Comparison of ENCODE assay signal across 17 cellular contexts in genomic region chr1:52907068-52907811, GRCh38. TPM values are rescaled to one million over a fixed set of nuclear protein-coding genes. Genes with fewer than 3 reads are reported as not detected.
DNase-seq lines count a peak whose midpoint lies in the region; ATAC-seq and TF ChIP-seq lines count a peak whose summit lies in the region.
"Had no signal": no experiment of that assay in that cellular context is flagged by ENCODE, and none has a peak within 500 bp of the region (broad histone marks: within the 10 kb centered on the region; RNA-seq: fewer than 3 reads in every experiment).

No MANE protein-coding gene starts in this region.

- H3K4me3 ChIP-seq in left ventricle myocardium inferior (no peak overlapping the region), fibroblast of villous mesenchyme (ENCODE audit: low read depth, low read length) (no peak overlapping the region), body of pancreas (no peak overlapping the region), SK-N-SH (ENCODE audit: low read depth in 2 of 2, low read length in 1 of 2) (no peak overlapping the region), WERI-Rb-1 (ENCODE audit: low read depth, low read length) (no peak overlapping the region)
- H3K4me3 ChIP-seq: MG63 had no signal

- no peaks in the 10 kb centered on the region for H3K9me2 ChIP-seq in SK-N-SH

- peak overlapping the region; percentile 43 for H3K27ac Mint-ChIP-seq in type B pancreatic cell
- H3K27ac Mint-ChIP-seq: CD4-positive, alpha-beta memory T cell had no signal

- TF ChIP-seq CTCF in left ventricle myocardium inferior (IDR thresholded peaks at IDR 0.05; ENCODE audit: borderline replicate concordance): no peak
- TF ChIP-seq CTCF in RWPE1 (conservative IDR thresholded peaks at IDR 0.05; ENCODE audit: low read depth): no peak
- TF ChIP-seq CTCF in fibroblast of villous mesenchyme (IDR thresholded peaks at IDR 0.05; ENCODE audit: insufficient read depth, low read depth, low read length): no peak
- no peak for TF ChIP-seq CTCF in type B pancreatic cell (conservative IDR thresholded peaks at IDR 0.05)
- no peak for TF ChIP-seq CTCF in body of pancreas (IDR thresholded peaks at IDR 0.05)
- TF ChIP-seq CTCF in SK-N-SH (IDR thresholded peaks at IDR 0.05): no peak
- TF ChIP-seq CTCF in WERI-Rb-1 (IDR thresholded peaks at IDR 0.05; ENCODE audit: low read depth, low read length): no peak

- H3F3A ChIP-seq in SK-N-SH (replicated peaks; ENCODE audit: insufficient read depth): no peaks in the 10 kb centered on the region

- peaks cover 12% of the 10 kb centered on the region for H3K36me3 ChIP-seq in left ventricle myocardium inferior
- no peaks in the 10 kb centered on the region for H3K36me3 ChIP-seq in body of pancreas (replicated peaks in 1 of 2; ENCODE audit: insufficient read depth in 1 of 2, low read depth in 2 of 2)
- H3K36me3 ChIP-seq in SK-N-SH (replicated peaks in 1 of 2; ENCODE audit: control insufficient read depth in 1 of 2, insufficient read depth in 2 of 2, low read length in 1 of 2): no peaks in the 10 kb centered on the region
- no peaks in the 10 kb centered on the region for H3K36me3 ChIP-seq in WERI-Rb-1

- no peak overlapping the region for H3K4me2 ChIP-seq in SK-N-SH
- H3K4me2 ChIP-seq: KMS-11 had no signal

- no peak overlapping the region for H2AFZ ChIP-seq in SK-N-SH (ENCODE audit: low read depth)

- TF ChIP-seq EP300 in SK-N-SH (IDR thresholded peaks at IDR 0.05; ENCODE audit: borderline replicate concordance in 1 of 2, low read depth in 1 of 2, low read length in 1 of 2): no peak

- peaks cover 33% of the 10 kb centered on the region for H3K4me1 ChIP-seq in left ventricle myocardium inferior
- H3K4me1 ChIP-seq in body of pancreas: no peaks in the 10 kb centered on the region
- no peaks in the 10 kb centered on the region; a peak in 1 of 4 replicates for H3K4me1 ChIP-seq in SK-N-SH (ENCODE audit: control insufficient read depth in 1 of 2, insufficient read depth in 2 of 2, low read depth in 1 of 2, low read length in 1 of 2)

- no peak overlapping the region for H3K4me3 Mint-ChIP-seq in type B pancreatic cell

- H3K9ac ChIP-seq in SK-N-SH: no peak overlapping the region
- H3K9ac ChIP-seq: KMS-11 had no signal

- DNase-seq in left ventricle myocardium inferior (no peak), cardiac septum (ENCODE audit: low spot score) (no peak), RWPE1 (ENCODE audit: low spot score) (peak; percentile 41), fibroblast of villous mesenchyme (ENCODE audit: low read depth) (peak; percentile 32), type B pancreatic cell (ENCODE audit: extremely low spot score, unreplicated experiment) (no peak), body of pancreas (no peak), SK-N-SH (no peak), WERI-Rb-1 (no peak)
- DNase-seq: 8988T; CD4-positive, alpha-beta memory T cell; DMS79 treated with DMSO at 0.1 percent for 48 hours; MG63; NCI-H1092 treated with DMSO at 0.1 percent for 48 hours; NCI-H2081 treated with DMSO at 0.1 percent for 48 hours; NCI-H510A treated with DMSO at 0.1 percent for 48 hours; SHP77 treated with DMSO at 0.1 percent for 48 hours had no signal

- H3K79me2 ChIP-seq in SK-N-SH (ENCODE audit: insufficient read depth): no peaks in the 10 kb centered on the region

- no peaks in the 10 kb centered on the region for H3K36me3 Mint-ChIP-seq in type B pancreatic cell

- no peaks in the 10 kb centered on the region for H3K27me3 ChIP-seq in left ventricle myocardium inferior (ENCODE audit: low read depth)
- H3K27me3 ChIP-seq in body of pancreas: no peaks in the 10 kb centered on the region
- H3K27me3 ChIP-seq in SK-N-SH (ENCODE audit: insufficient read depth): no peaks in the 10 kb centered on the region
- no peaks in the 10 kb centered on the region for H3K27me3 ChIP-seq in WERI-Rb-1 (ENCODE audit: insufficient read depth, low read depth, severe bottlenecking)
- H3K27me3 ChIP-seq: MG63 had no signal

- WGBS in body of pancreas, 2 donors: 92 to 93% methylated on average over 9 of the region's 9 CpGs
- 98% methylated on average over 8 of the region's 9 CpGs for WGBS in SK-N-SH (ENCODE audit: low lambda C conversion rate)

- no peaks in the 10 kb centered on the region for H4K20me1 ChIP-seq in SK-N-SH (ENCODE audit: insufficient read depth)

- CTCF ChIA-PET in RWPE1 (lab: Yijun Ruan, JAX) (interaction anchor here (0.7 kb wide), 3 partner anchors 15 to 81 kb away, joined by 3 to 5 read pairs (median 4); partner anchors contain the start of gene ECHDC2), SK-N-SH (lab: Yijun Ruan, JAX) (interaction anchor here (0.8 to 3.1 kb wide), 3 partner anchors 33 to 276 kb away, joined by 3 to 65 read pairs (median 3); no protein-coding TSS in a partner anchor)

- ATAC-seq in body of pancreas: no peak

- TF ChIP-seq POLR2A in body of pancreas (IDR thresholded peaks at IDR 0.05): no peak

- H3K27me3 Mint-ChIP-seq in type B pancreatic cell: no peaks in the 10 kb centered on the region
- H3K27me3 Mint-ChIP-seq: CD4-positive, alpha-beta memory T cell had no signal

- H3K9me3 ChIP-seq in left ventricle myocardium inferior (replicated peaks): no peaks in the 10 kb centered on the region
- H3K9me3 ChIP-seq in body of pancreas: no peaks in the 10 kb centered on the region
- H3K9me3 ChIP-seq in SK-N-SH: no peaks in the 10 kb centered on the region
- no peaks in the 10 kb centered on the region for H3K9me3 ChIP-seq in WERI-Rb-1 (ENCODE audit: severe bottlenecking)
- H3K9me3 ChIP-seq: MG63 had no signal

- H3K27ac ChIP-seq in left ventricle myocardium inferior (replicated peaks): peak overlapping the region; percentile 90
- H3K27ac ChIP-seq in RWPE1: no peak overlapping the region
- H3K27ac ChIP-seq in body of pancreas: no peak overlapping the region
- no peak overlapping the region for H3K27ac ChIP-seq in SK-N-SH (ENCODE audit: low read depth in 2 of 2, low read length in 1 of 2)
- no peak overlapping the region for H3K27ac ChIP-seq in WERI-Rb-1
- H3K27ac ChIP-seq: KMS-11 had no signal

- intact Hi-C loops in left ventricle myocardium inferior (cut with micrococcal nuclease) (no loop called here), cardiac septum (cut with DNase I) (no loop called here), body of pancreas (cut with DNase I) (no loop called here)

- no peaks in the 10 kb centered on the region for H3K9me3 Mint-ChIP-seq in type B pancreatic cell
- H3K9me3 Mint-ChIP-seq: CD4-positive, alpha-beta memory T cell had no signal

- no peak for TF ChIP-seq RAD21 in SK-N-SH (IDR thresholded peaks at IDR 0.05; ENCODE audit: low read length)

- POLR2A ChIA-PET in RWPE1 (lab: Yijun Ruan, JAX; ENCODE audit: low non-redundant PET): no interaction called here
- POLR2A ChIA-PET in SK-N-SH (lab: Yijun Ruan, JAX): no interaction called here

- H3K4me1 Mint-ChIP-seq in type B pancreatic cell (ENCODE audit: unreplicated experiment): no peaks in the 10 kb centered on the region
- H3K4me1 Mint-ChIP-seq: CD4-positive, alpha-beta memory T cell had no signal

TF ChIP-seq in SK-N-SH, 30 proteins besides CTCF, POLR2A, EP300 and RAD21 (continues in another document):
- TF ChIP-seq FOXJ3 (CRISPR knock-in tag; IDR thresholded peaks at IDR 0.05): no peak
- no peak for TF ChIP-seq NRF1 (IDR thresholded peaks at IDR 0.05; ENCODE audit: low read depth, low read length)
- no peak for TF ChIP-seq MXI1 (IDR thresholded peaks at IDR 0.05; ENCODE audit: low read depth, low read length)
- TF ChIP-seq USF2 (IDR thresholded peaks at IDR 0.05; ENCODE audit: borderline replicate concordance, low read depth, low read length): no peak
- TF ChIP-seq MAX (IDR thresholded peaks at IDR 0.05; ENCODE audit: low read depth): no peak
- TF ChIP-seq JUND (IDR thresholded peaks at IDR 0.05): no peak
- no peak for TF ChIP-seq GABPA (IDR thresholded peaks at IDR 0.05; ENCODE audit: low read depth)
- TF ChIP-seq USF1 (IDR thresholded peaks at IDR 0.05; ENCODE audit: borderline replicate concordance, low read depth): no peak
- no peak for TF ChIP-seq TAF1 (IDR thresholded peaks at IDR 0.05; ENCODE audit: borderline replicate concordance, low read depth, low read length)

RNA-seq across cellular contexts. Expression of gene ECHDC2, which starts 14.3 kb away (rescaled TPM):
- total RNA-seq in left ventricle myocardium inferior: 119 TPM
- 92.3 TPM for total RNA-seq in cardiac septum
- 25.5 and 28.3 TPM in 2 replicates for total RNA-seq in fibroblast of villous mesenchyme
- total RNA-seq in type B pancreatic cell (ENCODE audit: low replicate concordance): 46.2 and 89.5 TPM in 2 replicates
- 100 to 1,000 TPM; 143 to 189 TPM for total RNA-seq in body of pancreas
- 0.20 and 0.37 TPM in 2 replicates for polyA plus RNA-seq in SK-N-SH (2012; rRNA removed)
- polyA plus RNA-seq in SK-N-SH (2012; cell fraction: cytosol; rRNA removed): 0.05 and 0.12 TPM in 2 replicates
- 3.5 and 4.9 TPM in 2 replicates for polyA plus RNA-seq in SK-N-SH (2012; cell fraction: nucleus; rRNA removed)

RNA-seq across cellular contexts. Expression of gene SCP2, which starts 19.8 kb away (rescaled TPM):
- total RNA-seq in left ventricle myocardium inferior (130 TPM), cardiac septum (124 TPM), fibroblast of villous mesenchyme (113 and 170 TPM in 2 replicates), type B pancreatic cell (ENCODE audit: low replicate concordance) (108 and 121 TPM in 2 replicates), body of pancreas (10 to 100 TPM; 87.4 to 90.3 TPM)
- polyA plus RNA-seq in SK-N-SH (2012; rRNA removed): 49.5 and 68.9 TPM in 2 replicates
- 98.3 and 136 TPM in 2 replicates for polyA plus RNA-seq in SK-N-SH (2012; cell fraction: cytosol; rRNA removed)
- 16.6 and 33.8 TPM in 2 replicates for polyA plus RNA-seq in SK-N-SH (2012; cell fraction: nucleus; rRNA removed)

Comparison
In these comparisons a context has a peak if more than half of its experiments do, and no peak if none do; other contexts are left out.
1. DNase-seq: peak in RWPE1 (single experiment) and fibroblast of villous mesenchyme (single experiment); none in left ventricle myocardium inferior (single experiment), cardiac septum (single experiment), type B pancreatic cell (single experiment), body of pancreas (0 of 4), SK-N-SH (single experiment) and WERI-Rb-1 (single experiment).